Comparison of ENCODE assay signal across 12 cellular contexts in the genomic region with DNA sequence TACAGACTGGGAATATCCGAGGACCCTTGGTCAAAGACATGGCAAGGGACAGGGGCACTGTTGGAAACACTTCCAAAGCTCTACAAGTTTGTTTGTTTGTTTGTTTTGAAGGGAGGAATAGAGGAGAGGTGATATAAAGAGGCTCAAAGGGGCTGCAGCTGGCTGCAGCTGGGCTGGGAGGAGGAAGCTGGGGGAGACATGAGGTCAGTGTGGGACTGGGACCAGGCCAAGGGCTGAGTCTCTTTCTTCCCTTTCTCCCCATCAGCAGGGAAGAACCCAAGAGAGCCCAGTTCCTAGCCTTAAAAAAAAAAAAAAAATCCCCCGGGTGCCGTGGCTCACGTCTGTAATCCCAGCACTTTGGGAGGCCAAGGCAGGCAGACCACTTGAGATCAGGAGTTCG. TPM values are rescaled to one million over a fixed set of nuclear protein-coding genes. Genes with fewer than 3 reads are reported as not detected.
A peak's percentile ranks its signal among the peaks of the same experiment; 100 is the strongest.
DNase-seq lines count a peak whose midpoint lies in the region; ATAC-seq, FAIRE-seq and TF ChIP-seq lines count a peak whose summit lies in the region.
"Had no signal": no experiment of that assay in that cellular context is flagged by ENCODE, and none has a peak within 500 bp of the region (broad histone marks: within the 10 kb centered on the region; RNA-seq: fewer than 3 reads in every experiment).

No MANE protein-coding gene starts in this region.

- no peak overlapping the region for H2AFZ ChIP-seq in IMR-90 (replicated peaks; ENCODE audit: low read length, poor library complexity)

- H3K9me3 Mint-ChIP-seq in activated CD8-positive, alpha-beta T cell treated with anti-CD3 and anti-CD28 coated beads for 36 hours = no peaks in the 10 kb centered on the region

- no peak overlapping the region for H3K14ac ChIP-seq in IMR-90 (replicated peaks; ENCODE audit: low read depth, low read length)

- no peak overlapping the region for H3K56ac ChIP-seq in IMR-90 (ENCODE audit: extremely low read depth, insufficient read depth, low read length)

- H4K8ac ChIP-seq in IMR-90 (ENCODE audit: low read depth in 2 of 2, low read length in 2 of 2) = no peak overlapping the region

- no peak overlapping the region for H3K23ac ChIP-seq in IMR-90 (ENCODE audit: low read depth, low read length)

- no peak overlapping the region for H2BK20ac ChIP-seq in IMR-90 (ENCODE audit: low read depth, low read length)

- DNase-seq in IMR-90 (no peak), left ventricle myocardium superior (peak; percentile 70), small intestine (no peak), cortex of kidney (lab: John Stamatoyannopoulos, UW) (no peak), NCI-H1105 treated with DMSO at 0.1 percent for 48 hours (lab: John Stamatoyannopoulos, UW) (no peak)
- no peak for DNase-seq in activated CD8-positive, alpha-beta T cell treated with anti-CD3 and anti-CD28 coated beads for 36 hours
- DNase-seq: activated CD4-positive, CD25-positive, alpha-beta regulatory T cell; DMS79 treated with DMSO at 0.1 percent for 48 hours; mesenchymal stem cell; NCI-H187 had no signal

- WGBS in IMR-90 (ENCODE audit: extremely low coverage in 2 of 2, insufficient read length in 1 of 2), 2 experiments = 71% methylated on average over 1 of the region's 5 CpGs; no CpG with 5 or more reads in 1 of the 2 experiments
- WGBS in small intestine, 3 donors = 72 to 89% (median 77%) methylated on average over 5 of the region's 5 CpGs

- no peak overlapping the region for H4K5ac ChIP-seq in IMR-90 (ENCODE audit: low read depth, low read length)

- peak overlapping the region; percentile 87 for H3K4me3 Mint-ChIP-seq in activated CD8-positive, alpha-beta T cell treated with anti-CD3 and anti-CD28 coated beads for 36 hours

- H3K9me1 ChIP-seq in IMR-90 (ENCODE audit: insufficient read depth, low read length) = peaks cover 59% of the 10 kb centered on the region

- H3K4ac ChIP-seq in IMR-90 (ENCODE audit: low read depth, low read length) = no peak overlapping the region

- dilution Hi-C loops in IMR-90 (cut with HindIII; ENCODE audit: low sequenced_read_pairs, unreplicated experiment) = no loop called here

- H3K27ac Mint-ChIP-seq in activated CD8-positive, alpha-beta T cell treated with anti-CD3 and anti-CD28 coated beads for 36 hours = peak overlapping the region; percentile 91

- no peak for ATAC-seq in IMR-90 (ENCODE audit: low read depth)
- no peak for ATAC-seq in activated CD8-positive, alpha-beta T cell treated with anti-CD3 and anti-CD28 coated beads for 36 hours
- ATAC-seq in left ventricle myocardium superior = peak; percentile 32
- no peak for ATAC-seq in HG02840 (IDR thresholded peaks at IDR 0.05; ENCODE audit: low FRiP score, unreplicated experiment)
- ATAC-seq: Panc1 had no signal

- no peak overlapping the region for H2BK15ac ChIP-seq in IMR-90 (ENCODE audit: low read depth, low read length)

- H3K9ac ChIP-seq in IMR-90 (ENCODE audit: low read depth, low read length) = no peak overlapping the region

- TF ChIP-seq RAD21 in IMR-90 (IDR thresholded peaks at IDR 0.05; ENCODE audit: low read length) = no peak

- no peak overlapping the region for H4K91ac ChIP-seq in IMR-90 (ENCODE audit: insufficient read depth, low read depth, low read length)

- no peak overlapping the region for H2AK9ac ChIP-seq in IMR-90 (replicated peaks; ENCODE audit: low read depth, low read length, poor library complexity)

- intact Hi-C loops in IMR-90 (cut with micrococcal nuclease) (no loop called here), left ventricle myocardium superior (cut with micrococcal nuclease) (no loop called here)
- intact Hi-C loops in activated CD8-positive, alpha-beta T cell treated with anti-CD3 and anti-CD28 coated beads for 36 hours (cut with micrococcal nuclease) = loop anchor here (5.0 kb wide), 1 partner anchor 38 kb away; a partner anchor contains a TSS

- in situ Hi-C loops in IMR-90 (cut with MboI; ENCODE audit: low sequenced_read_pairs) = no loop called here

- POLR2A ChIA-PET in IMR-90 (lab: Charles Lee; ENCODE audit: unreplicated experiment) = no interaction called here
- POLR2A ChIA-PET in activated CD8-positive, alpha-beta T cell treated with anti-CD3 and anti-CD28 coated beads for 36 hours (lab: Charles Lee) = interaction anchor here (0.8 to 14.6 kb wide), 4 partner anchors 16 to 237 kb away, joined by 3 to 216 read pairs (median 4); a partner anchor contains a TSS

- no peak overlapping the region for H3K4me2 ChIP-seq in IMR-90 (ENCODE audit: low read depth, low read length)

- H3K4me1 Mint-ChIP-seq in activated CD8-positive, alpha-beta T cell treated with anti-CD3 and anti-CD28 coated beads for 36 hours (ENCODE audit: low read depth) = peaks cover 68% of the 10 kb centered on the region

- no peak overlapping the region for H2BK5ac ChIP-seq in IMR-90 (ENCODE audit: low read depth, low read length, poor library complexity, severe bottlenecking)

- H3K9me3 ChIP-seq in IMR-90 (ENCODE audit: control insufficient read depth, insufficient read depth, low read length) = no peaks in the 10 kb centered on the region
- H3K9me3 ChIP-seq in small intestine (ENCODE audit: control insufficient read depth, low read depth) = no peaks in the 10 kb centered on the region

- peaks cover 3% of the 10 kb centered on the region for H3K36me3 ChIP-seq in IMR-90 (ENCODE audit: control insufficient read depth, insufficient read depth, low read length)
- H3K36me3 ChIP-seq in small intestine (ENCODE audit: control insufficient read depth in 2 of 2, insufficient read depth in 2 of 2, low read length in 2 of 2) = peaks cover 0 to 4% of the 10 kb centered on the region in 2 donors

- CTCF ChIA-PET in IMR-90 (lab: Yijun Ruan, JAX) = no interaction called here
- CTCF ChIA-PET in activated CD8-positive, alpha-beta T cell treated with anti-CD3 and anti-CD28 coated beads for 36 hours (lab: Charles Lee) = interaction anchor here (0.6 to 26.5 kb wide), 10 partner anchors 9 to 237 kb away, joined by 3 to 775 read pairs (median 3); a partner anchor contains a TSS

- peaks cover 22% of the 10 kb centered on the region for H3K4me1 ChIP-seq in IMR-90 (ENCODE audit: control insufficient read depth, insufficient read depth, low read length)
- H3K4me1 ChIP-seq in small intestine (ENCODE audit: control insufficient read depth in 2 of 2, insufficient read depth in 1 of 2, low read depth in 1 of 2, low read length in 1 of 2) = peaks cover 37 to 50% of the 10 kb centered on the region in 2 donors

- peak overlapping the region; percentile 48; the same call in 1 of the 2 replicates for H2AK5ac ChIP-seq in IMR-90 (ENCODE audit: low read depth, low read length)

- BruUV-seq in IMR-90 (replicated peaks; lab: Mats Ljungman, UMichigan) = no TSS peak

- no peaks in the 10 kb centered on the region for H3K27me3 ChIP-seq in IMR-90 (ENCODE audit: control insufficient read depth, insufficient read depth, low read length)
- no peaks in the 10 kb centered on the region for H3K27me3 ChIP-seq in small intestine (ENCODE audit: control insufficient read depth in 2 of 2, insufficient read depth in 2 of 2, low read length in 2 of 2)

- H3K4me3 ChIP-seq in IMR-90 (ENCODE audit: insufficient read depth, low read depth, low read length) = no peak overlapping the region
- no peak overlapping the region for H3K4me3 ChIP-seq in small intestine (ENCODE audit: low read depth in 1 of 2, low read length in 2 of 2)

- no peak overlapping the region for H3K27ac ChIP-seq in IMR-90 (ENCODE audit: insufficient read depth, low read length)
- H3K27ac ChIP-seq in small intestine (ENCODE audit: low read depth in 1 of 2, low read length in 1 of 2) = peak overlapping the region; percentile 88 to 90

- no peaks in the 10 kb centered on the region for H3K27me3 Mint-ChIP-seq in activated CD8-positive, alpha-beta T cell treated with anti-CD3 and anti-CD28 coated beads for 36 hours

- no peak overlapping the region for H3K18ac ChIP-seq in IMR-90 (ENCODE audit: low read depth, low read length)

- peaks cover 76% of the 10 kb centered on the region for H3K36me3 Mint-ChIP-seq in activated CD8-positive, alpha-beta T cell treated with anti-CD3 and anti-CD28 coated beads for 36 hours (ENCODE audit: low read depth)

- H3K79me1 ChIP-seq in IMR-90 (ENCODE audit: low read depth in 1 of 2, low read length in 2 of 2) = peaks cover 59 to 93% of the 10 kb centered on the region in 2 experiments

- no peak for FAIRE-seq in small intestine (lab: Jason Lieb, UNC)

- H4K20me1 ChIP-seq in IMR-90 (ENCODE audit: insufficient read depth, low read length) = peaks cover 93% of the 10 kb centered on the region

- no peak overlapping the region for H2BK120ac ChIP-seq in IMR-90 (ENCODE audit: low read depth, low read length)

- no peak for TF ChIP-seq CTCF in IMR-90 (conservative IDR thresholded peaks at IDR 0.05; ENCODE audit: low read depth, low read length)
- TF ChIP-seq CTCF in activated CD8-positive, alpha-beta T cell treated with anti-CD3 and anti-CD28 coated beads for 36 hours (IDR thresholded peaks at IDR 0.05) = no peak

- TF ChIP-seq POLR2A in IMR-90 (IDR thresholded peaks at IDR 0.05; ENCODE audit: low read depth, low read length) = no peak

RNA-seq across cellular contexts. Expression of a gene that starts 5.0 kb away (rescaled TPM):
- 16.3 and 20.6 TPM in 2 replicates for total RNA-seq in IMR-90 (2012; rRNA removed)
- 106 and 114 TPM in 2 replicates for polyA plus RNA-seq in IMR-90 (2012; rRNA removed)
- 41.7 and 123 TPM in 2 replicates for polyA plus RNA-seq in IMR-90 (2012; cell fraction: cytosol; rRNA removed)
- 16.5 and 40.2 TPM in 2 replicates for polyA plus RNA-seq in IMR-90 (2012; cell fraction: nucleus; rRNA removed; ENCODE audit: low replicate concordance)
- total RNA-seq in activated CD8-positive, alpha-beta T cell treated with anti-CD3 and anti-CD28 coated beads for 36 hours = 100 to 1,000 TPM; 176 to 188 TPM
- total RNA-seq in left ventricle myocardium superior = 18.6 TPM
- 100 to 1,000 TPM in 1 of 3 donors, 10 to 100 TPM in 2; 62.1 to 114 (median 86.6) TPM for polyA plus RNA-seq in small intestine

RNA-seq across cellular contexts. Expression of a gene that starts 19.7 kb away (rescaled TPM):
- 13.9 and 17.9 TPM in 2 replicates for total RNA-seq in IMR-90 (2012; rRNA removed)
- polyA plus RNA-seq in IMR-90 (2012; rRNA removed) = 19.2 and 23.0 TPM in 2 replicates
- polyA plus RNA-seq in IMR-90 (2012; cell fraction: cytosol; rRNA removed) = 24.2 and 28.5 TPM in 2 replicates
- 34.8 and 44.6 TPM in 2 replicates for polyA plus RNA-seq in IMR-90 (2012; cell fraction: nucleus; rRNA removed; ENCODE audit: low replicate concordance)
- 10 to 100 TPM; 60.8 to 61.4 TPM for total RNA-seq in activated CD8-positive, alpha-beta T cell treated with anti-CD3 and anti-CD28 coated beads for 36 hours
- total RNA-seq in left ventricle myocardium superior = 17.0 TPM
- polyA plus RNA-seq in small intestine = 10 to 100 TPM in 1 of 3 donors, 1 to 10 TPM in 2; 5.6 to 27.9 (median 7.3) TPM

RNA-seq across cellular contexts. Expression of a gene that starts 27.4 kb away (rescaled TPM):
- total RNA-seq in IMR-90 (2012; rRNA removed) (10.6 TPM in 2 replicates), left ventricle myocardium superior (19.6 TPM)
- polyA plus RNA-seq in IMR-90 (2012; rRNA removed) (31.3 and 36.7 TPM in 2 replicates), small intestine (10 to 100 TPM; 18.9 to 26.2 (median 22.1) TPM)
- 22.4 and 36.8 TPM in 2 replicates for polyA plus RNA-seq in IMR-90 (2012; cell fraction: cytosol; rRNA removed)
- 74.5 and 92.9 TPM in 2 replicates for polyA plus RNA-seq in IMR-90 (2012; cell fraction: nucleus; rRNA removed; ENCODE audit: low replicate concordance)
- total RNA-seq in activated CD8-positive, alpha-beta T cell treated with anti-CD3 and anti-CD28 coated beads for 36 hours = 10 to 100 TPM; 33.1 to 36.7 TPM

RNA-seq across cellular contexts. Expression of a gene that starts 38.4 kb away (rescaled TPM):
- total RNA-seq in IMR-90 (2012; rRNA removed) (138 and 145 TPM in 2 replicates), left ventricle myocardium superior (40.3 TPM)
- polyA plus RNA-seq in IMR-90 (2012; rRNA removed) (103 and 105 TPM in 2 replicates), small intestine (10 to 100 TPM; 14.1 to 30.0 (median 18.8) TPM)
- polyA plus RNA-seq in IMR-90 (2012; cell fraction: cytosol; rRNA removed) = 69.7 and 79.4 TPM in 2 replicates
- 137 and 211 TPM in 2 replicates for polyA plus RNA-seq in IMR-90 (2012; cell fraction: nucleus; rRNA removed; ENCODE audit: low replicate concordance)
- total RNA-seq in activated CD8-positive, alpha-beta T cell treated with anti-CD3 and anti-CD28 coated beads for 36 hours = 10 to 100 TPM; 88.4 to 89.9 TPM
